In genomic region chr10:84416245-84416555, GRCh38 we compare ENCODE assay signal across 24 cellular contexts.
DNase-seq lines count a peak whose midpoint lies in the region; FAIRE-seq and TF ChIP-seq lines count a peak whose summit lies in the region.
"Had no signal": no experiment of that assay in that cellular context is flagged by ENCODE, and none has a peak within 500 bp of the region (broad histone marks: within the 10 kb centered on the region; RNA-seq: fewer than 3 reads in every experiment).

No MANE protein-coding gene starts in this region.

- peaks cover 3% of the 10 kb centered on the region for H3K4me1 Mint-ChIP-seq in endothelial cell (ENCODE audit: unreplicated experiment)

- H3K27ac ChIP-seq in colonic mucosa (peak overlapping the region; percentile 11), stomach (peak overlapping the region in 4 of 5 donors; percentile 27 to 41 (median 32))
- H3K27ac ChIP-seq: 22Rv1, GM23248 had no signal

- no peak for TF ChIP-seq EP300 in stomach (IDR thresholded peaks at IDR 0.05)

- no peaks in the 10 kb centered on the region for H3K4me1 ChIP-seq in colonic mucosa
- peaks cover 0 to 11% (median 9%) of the 10 kb centered on the region in 4 donors for H3K4me1 ChIP-seq in stomach
- H3K4me1 ChIP-seq: HAP-1 had no signal

- H3K9me3 ChIP-seq in colonic mucosa (no peaks in the 10 kb centered on the region), stomach (peaks cover 0 to 37% (median 16%) of the 10 kb centered on the region in 4 donors)

- H3K27me3 ChIP-seq in colonic mucosa, result no peaks in the 10 kb centered on the region
- H3K27me3 ChIP-seq in stomach, result no peaks in the 10 kb centered on the region

- no peaks in the 10 kb centered on the region for H3K36me3 ChIP-seq in colonic mucosa
- peaks cover 0 to 16% (median 6%) of the 10 kb centered on the region in 4 donors for H3K36me3 ChIP-seq in stomach
- H3K36me3 ChIP-seq: HAP-1 had no signal

- H3K4me3 ChIP-seq in colonic mucosa (no peak overlapping the region), stomach (no peak overlapping the region)
- H3K4me3 ChIP-seq: GM23248, HAP-1 had no signal

- H3K9me3 Mint-ChIP-seq in endothelial cell (ENCODE audit: unreplicated experiment), result peaks cover 13% of the 10 kb centered on the region

- FAIRE-seq in HTR-8/SVneo (lab: Jason Lieb, UNC), result no peak
- FAIRE-seq: G401.6, GM19239 had no signal

- no peak overlapping the region for H3K4me3 Mint-ChIP-seq in endothelial cell (ENCODE audit: unreplicated experiment)
- H3K4me3 Mint-ChIP-seq: IgD-negative memory B cell had no signal

- TF ChIP-seq POLR2A in stomach (IDR thresholded peaks at IDR 0.05), result no peak

- TF ChIP-seq CTCF in colonic mucosa (IDR thresholded peaks at IDR 0.05) (no peak), stomach (IDR thresholded peaks at IDR 0.05) (no peak), endothelial cell (IDR thresholded peaks at IDR 0.05; ENCODE audit: unreplicated experiment) (no peak)

- peak; percentile 59 for DNase-seq in NCI-H2029 (lab: John Stamatoyannopoulos, UW)
- DNase-seq in NCI-H2029 treated with DMSO at 0.1 percent for 48 hours (lab: John Stamatoyannopoulos, UW), result no peak
- DNase-seq in NCI-H69 (lab: John Stamatoyannopoulos, UW), result peak; percentile 86
- DNase-seq in colonic mucosa, result no peak
- DNase-seq in stomach, result no peak
- no peak for DNase-seq in NCI-H510A treated with DMSO at 0.1 percent for 48 hours (lab: John Stamatoyannopoulos, UW)
- no peak for DNase-seq in endothelial cell (ENCODE audit: low spot score)
- no peak for DNase-seq in HTR-8/SVneo (ENCODE audit: insufficient read length, low spot score)
- DNase-seq: DMS 273 treated with DMSO at 0.1 percent for 48 hours, GM23248, Karpas-422, MM.1S, NCI-H1105, NCI-H187, NCI-H2171, NCI-H446 treated with DMSO at 0.1 percent for 48 hours, NCI-H82, RPMI8226, SIG-M5 had no signal

- H3K27ac Mint-ChIP-seq in endothelial cell (ENCODE audit: unreplicated experiment), result no peak overlapping the region
- H3K27ac Mint-ChIP-seq: IgD-negative memory B cell had no signal

- H3K36me3 Mint-ChIP-seq in endothelial cell (ENCODE audit: low read depth, unreplicated experiment), result peaks cover 55% of the 10 kb centered on the region

- WGBS in stomach, 5 donors, result 36 to 85% (median 46%) methylated on average over 2 of the region's 2 CpGs

- intact Hi-C loops in colonic mucosa (cut with DNase I), result no loop called here
- intact Hi-C loops in stomach (cut with DNase I; ENCODE audit: low total_unique reads), result no loop called here

- no peaks in the 10 kb centered on the region for H3K27me3 Mint-ChIP-seq in endothelial cell (ENCODE audit: unreplicated experiment)
- H3K27me3 Mint-ChIP-seq: IgD-negative memory B cell had no signal

- H3K9ac ChIP-seq in colonic mucosa (ENCODE audit: low read depth in 2 of 2, low read length in 2 of 2), result peak overlapping the region in 1 of 2 donors; percentile 60
- H3K9ac ChIP-seq: GM23248 had no signal

Comparison
In these comparisons a context has a peak if more than half of its experiments do, and no peak if none do; other contexts are left out.
1. DNase-seq: peak in NCI-H2029 (single experiment) and NCI-H69 (single experiment); none in NCI-H2029 treated with DMSO at 0.1 percent for 48 hours (single experiment), colonic mucosa (single experiment), stomach (single experiment), NCI-H510A treated with DMSO at 0.1 percent for 48 hours (single experiment), endothelial cell (single experiment) and HTR-8/SVneo (single experiment).